Comparison of ENCODE assay signal across 23 cellular contexts in the genomic region with DNA sequence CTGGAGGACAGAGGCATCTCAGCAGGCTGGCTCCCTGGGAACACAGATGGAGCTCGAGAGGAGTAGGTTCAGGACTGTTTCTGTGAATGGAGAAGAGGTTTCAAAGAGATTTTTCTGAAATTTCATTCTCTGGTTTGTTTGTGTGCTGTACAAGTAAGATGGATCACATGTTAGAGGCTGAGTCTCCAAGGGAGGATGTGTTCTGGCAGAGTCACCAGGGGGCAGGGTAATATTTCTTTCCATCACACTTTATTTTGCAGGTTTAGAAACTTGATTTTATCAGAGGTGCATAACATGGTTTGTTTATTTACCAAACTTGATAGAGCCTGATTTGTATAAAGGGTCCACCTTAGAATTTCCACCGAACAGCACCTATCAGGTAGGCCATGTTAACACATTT.
"Had no signal": no experiment of that assay in that cellular context is flagged by ENCODE, and none has a peak within 500 bp of the region (broad histone marks: within the 10 kb centered on the region; RNA-seq: fewer than 3 reads in every experiment).

No MANE protein-coding gene starts in this region.

- H3K4me3 ChIP-seq: adrenal gland, breast epithelium, lower lobe of right lung, thoracic aorta, upper lobe of right lung had no signal

- H3K4me1 ChIP-seq: adrenal gland, breast epithelium, upper lobe of right lung had no signal

- H3K36me3 ChIP-seq: adrenal gland, breast epithelium, lower lobe of right lung, thoracic aorta, upper lobe of right lung had no signal

- H3K9me3 ChIP-seq: adrenal gland, breast epithelium, lower lobe of right lung, thoracic aorta, upper lobe of right lung had no signal

- H3K27ac ChIP-seq: adrenal gland, breast epithelium, epithelial cell of prostate, lower lobe of right lung, thoracic aorta, upper lobe of right lung had no signal

- H3K27me3 ChIP-seq: adrenal gland, breast epithelium, upper lobe of right lung had no signal

- DNase-seq: activated CD4-positive, alpha-beta T cell treated with anti-CD3 and anti-CD28 coated beads for 36 hours; activated CD4-positive, alpha-beta T cell treated with anti-CD3 and anti-CD28 coated beads, Interleukin-2, amount 50 U/mL, for 4 hours; activated CD8-positive, alpha-beta memory T cell treated with anti-CD3 and anti-CD28 coated beads for 24 hours; activated CD8-positive, alpha-beta memory T cell treated with anti-CD3 and anti-CD28 coated beads, Interleukin-2, amount 50 U/mL, for 4 hours; activated naive CD4-positive, alpha-beta T cell; activated T-cell treated with anti-CD3 and anti-CD28 coated beads, Interleukin-2, amount 50 U/mL, for 24 hours; adrenal gland; cortex of kidney; endodermal cell; foreskin fibroblast; kidney; lower lobe of right lung; naive thymus-derived CD4-positive, alpha-beta T cell; stimulated activated CD4-positive, alpha-beta T cell treated with anti-CD3 and anti-CD28 coated beads, Interleukin-4, amount 100 ng/mL, for 1 hour; stimulated activated naive CD4-positive, alpha-beta T cell; T-helper 9 cell; upper lobe of right lung had no signal

- ATAC-seq: activated CD4-positive, alpha-beta T cell treated with anti-CD3 and anti-CD28 coated beads for 36 hours; activated T-helper 17 cell treated with anti-CD3 and anti-CD28 coated beads, Interleukin-2, amount 50 U/mL, for 72 hours; left lobe of liver; lower lobe of right lung; naive thymus-derived CD4-positive, alpha-beta T cell; upper lobe of right lung; WTC11 had no signal
